In genomic region chr1:150558328-150558727, GRCh38 we compare ENCODE assay signal across 21 cellular contexts. TPM values are rescaled to one million over a fixed set of nuclear protein-coding genes. Genes with fewer than 3 reads are reported as not detected.
DNase-seq lines count a peak whose midpoint lies in the region; ATAC-seq and TF ChIP-seq lines count a peak whose summit lies in the region.
"Had no signal": no experiment of that assay in that cellular context is flagged by ENCODE, and none has a peak within 500 bp of the region (broad histone marks: within the 10 kb centered on the region; RNA-seq: fewer than 3 reads in every experiment).

No MANE protein-coding gene starts in this region.

- H3K36me3 Mint-ChIP-seq in MCF 10A (ENCODE audit: insufficient read depth, unreplicated experiment) (peaks cover 65% of the 10 kb centered on the region), osteocyte (ENCODE audit: unreplicated experiment) (peaks cover 2% of the 10 kb centered on the region)
- H3K36me3 Mint-ChIP-seq: type B pancreatic cell had no signal

- H3K9me3 Mint-ChIP-seq in MCF 10A (ENCODE audit: unreplicated experiment) (no peaks in the 10 kb centered on the region), osteocyte (ENCODE audit: unreplicated experiment) (no peaks in the 10 kb centered on the region)
- H3K9me3 Mint-ChIP-seq: activated naive CD4-positive, alpha-beta T cell treated with anti-CD3 and anti-CD28 coated beads for 36 hours; type B pancreatic cell had no signal

- peak overlapping the region; percentile 19 to 83 (median 57) for H3K4me3 ChIP-seq in breast epithelium
- H3K4me3 ChIP-seq in fibroblast of mammary gland (ENCODE audit: control insufficient read depth, low read depth, low read length) = peak overlapping the region; percentile 29
- H3K4me3 ChIP-seq in transverse colon = no peak overlapping the region

- DNase-seq in breast epithelium (ENCODE audit: low spot score in 2 of 2) (peak in 1 of 2 donors; percentile 17), MCF 10A (ENCODE audit: unreplicated experiment) (no peak), fibroblast of mammary gland (ENCODE audit: low read depth) (no peak), osteocyte (ENCODE audit: extremely low spot score, unreplicated experiment) (no peak), transverse colon (peak; percentile 8), DMS 273 treated with DMSO at 0.1 percent for 48 hours (lab: John Stamatoyannopoulos, UW) (no peak)
- no peak for DNase-seq in activated CD4-positive, CD25-positive, alpha-beta regulatory T cell treated with anti-CD3 and anti-CD28 coated beads, Interleukin-2, amount 50 U/mL, for 72 hours
- DNase-seq: 8988T; activated CD4-positive, alpha-beta T cell treated with anti-CD3 and anti-CD28 coated beads, Interleukin-2, amount 50 U/mL, for 1 hour; activated naive CD4-positive, alpha-beta T cell treated with anti-CD3 and anti-CD28 coated beads for 36 hours; KG1; NCI-H1092 treated with DMSO at 0.1 percent for 48 hours; NCI-H748 treated with DMSO at 0.1 percent for 48 hours; stimulated activated CD4-positive, alpha-beta T cell treated with anti-CD3 and anti-CD28 coated beads, Interleukin-4, amount 100 ng/mL, for 4 hours; stimulated activated CD8-positive, alpha-beta memory T cell treated with anti-CD3 and anti-CD28 coated beads, Interleukin-4, amount 100 ng/mL, for 48 hours had no signal

- H3K4me1 ChIP-seq in breast epithelium (peaks cover 31 to 36% of the 10 kb centered on the region in 2 donors), transverse colon (peaks cover 20 to 47% (median 38%) of the 10 kb centered on the region in 4 donors)

- TF ChIP-seq CTCF in breast epithelium (IDR thresholded peaks at IDR 0.05) (no peak), MCF 10A (IDR thresholded peaks at IDR 0.05; ENCODE audit: unreplicated experiment) (no peak), fibroblast of mammary gland (conservative IDR thresholded peaks at IDR 0.05; ENCODE audit: control insufficient read depth, insufficient read depth, low read depth, low read length) (no peak), osteocyte (IDR thresholded peaks at IDR 0.05) (no peak), transverse colon (IDR thresholded peaks at IDR 0.05) (no peak)

- H3K36me3 ChIP-seq in breast epithelium = no peaks in the 10 kb centered on the region
- no peaks in the 10 kb centered on the region for H3K36me3 ChIP-seq in transverse colon

- no peak for ATAC-seq in HG03571 (IDR thresholded peaks at IDR 0.05; ENCODE audit: unreplicated experiment)
- ATAC-seq: SK-N-SH treated with all-trans-retinoic acid at 6 μM for 48 hours had no signal

- H3K4me3 Mint-ChIP-seq in MCF 10A (ENCODE audit: unreplicated experiment) (no peak overlapping the region), osteocyte (ENCODE audit: unreplicated experiment) (no peak overlapping the region)
- H3K4me3 Mint-ChIP-seq: activated naive CD4-positive, alpha-beta T cell treated with anti-CD3 and anti-CD28 coated beads for 36 hours; type B pancreatic cell had no signal

- in situ Hi-C loops in transverse colon (cut with MboI; ENCODE audit: low pct_ligation_motif_present in 1 of 4, low pct_unique_long_range_greater_than_20kb in 1 of 4, low sequenced_read_pairs in 3 of 4) = no loop called here

- H3K27ac Mint-ChIP-seq in MCF 10A (ENCODE audit: low read depth, unreplicated experiment) (no peak overlapping the region), osteocyte (ENCODE audit: unreplicated experiment) (peak overlapping the region; percentile 31)
- H3K27ac Mint-ChIP-seq: activated naive CD4-positive, alpha-beta T cell treated with anti-CD3 and anti-CD28 coated beads for 36 hours; type B pancreatic cell had no signal

- no TSS peak for BruUV-seq in MCF 10A (replicated peaks; lab: Mats Ljungman, UMichigan)

- POLR2A ChIA-PET in MCF 10A (lab: Yijun Ruan, JAX) = interaction anchor here (0.6 to 27.7 kb wide), 4 partner anchors 0 to 277 kb away, joined by 3 to 1801 read pairs (median 902); partner anchors contain the start of genes ADAMTSL4 and MCL1

- intact Hi-C loops in breast epithelium (cut with DNase I; ENCODE audit: low total_unique reads) = no loop called here
- intact Hi-C loops in MCF 10A (cut with micrococcal nuclease) = no loop called here
- intact Hi-C loops in transverse colon (cut with DNase I; ENCODE audit: low total_unique reads) = no loop called here

- H3K4me1 Mint-ChIP-seq in MCF 10A (ENCODE audit: insufficient read depth, unreplicated experiment) (peaks cover 37% of the 10 kb centered on the region), osteocyte (ENCODE audit: unreplicated experiment) (peaks cover 33% of the 10 kb centered on the region)

- TF ChIP-seq POLR2A in breast epithelium (IDR thresholded peaks at IDR 0.05) (no peak), transverse colon (IDR thresholded peaks at IDR 0.05) (no peak)

- peak overlapping the region; percentile 100 for H3K27ac ChIP-seq in breast epithelium
- peak overlapping the region; percentile 98 to 99 (median 98) for H3K27ac ChIP-seq in transverse colon
- H3K27ac ChIP-seq: C4-2B had no signal

- no peaks in the 10 kb centered on the region for H3K27me3 ChIP-seq in breast epithelium
- H3K27me3 ChIP-seq in transverse colon = no peaks in the 10 kb centered on the region

- H3K9me3 ChIP-seq in breast epithelium = no peaks in the 10 kb centered on the region
- no peaks in the 10 kb centered on the region for H3K9me3 ChIP-seq in transverse colon

- TF ChIP-seq EP300 in transverse colon (IDR thresholded peaks at IDR 0.05; ENCODE audit: low read depth) = no peak

- H3K27me3 Mint-ChIP-seq in MCF 10A (ENCODE audit: insufficient read depth, unreplicated experiment) (no peaks in the 10 kb centered on the region), osteocyte (ENCODE audit: unreplicated experiment) (no peaks in the 10 kb centered on the region)
- H3K27me3 Mint-ChIP-seq: type B pancreatic cell had no signal

- CTCF ChIA-PET in MCF 10A (lab: Yijun Ruan, JAX) = interaction anchor here (0.5 to 9.8 kb wide), 15 partner anchors 8 to 422 kb away, joined by 3 to 245 read pairs (median 4); partner anchors contain the start of genes ADAMTSL4 and MCL1

- whole genome bisulfite sequencing in transverse colon (ENCODE audit: low coverage in 1 of 2), 2 donors = 79% methylated on average over 15 of the region's 15 CpGs; no CpG with 5 or more reads in 1 of the 2 donors

RNA-seq across cellular contexts. Expression of gene ADAMTSL4, which starts 9.1 kb away (rescaled TPM):
- total RNA-seq in breast epithelium (10 to 100 TPM; 11.3 to 31.8 (median 30.2) TPM), MCF 10A (2022) (9.6 and 13.3 TPM in 2 replicates), osteocyte (2.3 and 2.6 TPM in 2 replicates), transverse colon (10 to 100 TPM in 3 of 4 donors, 1 to 10 TPM in 1; 7.2 to 26.2 (median 16.3) TPM)

RNA-seq across cellular contexts. Expression of gene MCL1, which starts 21.1 kb away (rescaled TPM):
- total RNA-seq in breast epithelium = 100 to 1,000 TPM; 257 to 535 (median 333) TPM
- total RNA-seq in MCF 10A (2022) = 497 and 624 TPM in 2 replicates
- total RNA-seq in osteocyte = 275 and 296 TPM in 2 replicates
- total RNA-seq in transverse colon = 100 to 1,000 TPM; 176 to 395 (median 269) TPM

RNA-seq across cellular contexts. Expression of gene FALEC, which starts 42.8 kb away (rescaled TPM):
- total RNA-seq in breast epithelium (1 to 10 TPM in 1 of 3 donors, not detected in 2; 2.2 TPM), MCF 10A (2022) (not detected in 2 replicates), osteocyte (not detected in 2 replicates), transverse colon (not detected)
- total RNA-seq: activated naive CD4-positive, alpha-beta T cell treated with anti-CD3 and anti-CD28 coated beads for 36 hours; kidney epithelial cell; omental fat pad had no signal

RNA-seq across cellular contexts. Expression of gene ECM1, which starts 50.4 kb away (rescaled TPM):
- total RNA-seq in breast epithelium (10 to 100 TPM in 2 of 3 donors, 1 to 10 TPM in 1; 4.0 to 53.3 (median 10.2) TPM), MCF 10A (2022) (1.7 and 3.2 TPM in 2 replicates), osteocyte (17.4 and 19.8 TPM in 2 replicates), transverse colon (1 to 10 TPM; 1.5 to 5.4 (median 3.3) TPM)

Comparison
In these comparisons a context has a peak if more than half of its experiments do, and no peak if none do; other contexts are left out.
1. H3K4me3 ChIP-seq: peak in breast epithelium (3 of 3) and fibroblast of mammary gland (single experiment); none in transverse colon (0 of 4).